In the genomic region with DNA sequence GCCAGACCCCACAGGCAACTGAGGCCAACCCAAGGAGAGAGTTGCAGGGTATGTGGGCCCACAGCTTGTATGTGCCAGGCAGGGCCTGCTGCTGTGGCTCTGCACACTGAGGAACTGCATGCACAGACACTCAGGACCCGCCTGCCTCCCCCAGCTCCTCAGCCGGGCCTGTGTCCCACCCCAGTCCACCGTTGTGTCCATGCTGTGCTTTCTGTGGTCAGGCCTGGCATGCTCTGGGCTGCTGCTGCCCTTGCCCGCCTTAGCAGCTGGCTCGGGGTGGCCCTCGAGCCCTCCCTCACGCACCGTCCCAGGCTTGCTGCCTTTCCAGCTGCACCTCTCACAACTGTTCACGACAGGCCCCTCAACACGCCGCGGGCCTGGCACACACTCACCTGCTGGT, we compare ENCODE assay signal across 12 cellular contexts. TPM values are rescaled to one million over a fixed set of nuclear protein-coding genes. Genes with fewer than 3 reads are reported as not detected.
DNase-seq lines count a peak whose midpoint lies in the region; ATAC-seq and TF ChIP-seq lines count a peak whose summit lies in the region.
"Had no signal": no experiment of that assay in that cellular context is flagged by ENCODE, and none has a peak within 500 bp of the region (broad histone marks: within the 10 kb centered on the region; RNA-seq: fewer than 3 reads in every experiment).

No MANE protein-coding gene starts in this region.

- CTCF ChIA-PET in CD4-positive, alpha-beta T cell (lab: Charles Lee) = interaction anchor here (0.7 to 1.0 kb wide), 2 partner anchors 24 to 132 kb away, joined by 3 read pairs; no protein-coding TSS in a partner anchor

- H3K27ac Mint-ChIP-seq in CD4-positive, alpha-beta T cell = peak overlapping the region; percentile 98

- TF ChIP-seq CTCF in CD4-positive, alpha-beta T cell (IDR thresholded peaks at IDR 0.05) = no peak
- TF ChIP-seq CTCF in sigmoid colon (IDR thresholded peaks at IDR 0.05) (no peak), prostate gland (IDR thresholded peaks at IDR 0.05) (no peak)

- H3K27ac ChIP-seq in CD4-positive, alpha-beta T cell (ENCODE audit: low read depth, low read length) = peak overlapping the region; percentile 81
- H3K27ac ChIP-seq in KOPT-K1 (ENCODE audit: low read depth, low read length, poor library complexity, severe bottlenecking) (peak overlapping the region; percentile 75), sigmoid colon (peak overlapping the region; percentile 94 to 99 (median 99)), prostate gland (no peak overlapping the region)
- H3K27ac ChIP-seq in effector memory CD4-positive, alpha-beta T cell (ENCODE audit: insufficient read depth, low read length, poor library complexity, severe bottlenecking) = peak overlapping the region; percentile 77

- H3K9me3 Mint-ChIP-seq in CD4-positive, alpha-beta T cell = no peaks in the 10 kb centered on the region

- POLR2A ChIA-PET in CD4-positive, alpha-beta T cell (lab: Charles Lee) = interaction anchor here (1.4 kb wide), 1 partner anchor 102 kb away, joined by 5 read pairs; no protein-coding TSS in a partner anchor

- H3K4me1 Mint-ChIP-seq in CD4-positive, alpha-beta T cell (ENCODE audit: low read depth) = peaks cover 90% of the 10 kb centered on the region

- peak overlapping the region; percentile 55 for H3K4me3 Mint-ChIP-seq in CD4-positive, alpha-beta T cell

- H3K36me3 ChIP-seq in KOPT-K1 (ENCODE audit: insufficient read depth, low read length) (no peaks in the 10 kb centered on the region), sigmoid colon (no peaks in the 10 kb centered on the region), prostate gland (no peaks in the 10 kb centered on the region)
- H3K36me3 ChIP-seq in effector memory CD4-positive, alpha-beta T cell (ENCODE audit: control insufficient read depth, insufficient read depth, low read length) = no peaks in the 10 kb centered on the region
- H3K36me3 ChIP-seq: colonic mucosa had no signal

- no peak for TF ChIP-seq EP300 in sigmoid colon (IDR thresholded peaks at IDR 0.05)

- no peaks in the 10 kb centered on the region for H3K9me3 ChIP-seq in CD4-positive, alpha-beta T cell (ENCODE audit: control insufficient read depth, low read length)
- no peaks in the 10 kb centered on the region for H3K9me3 ChIP-seq in KOPT-K1 (ENCODE audit: insufficient read depth, low read length, poor library complexity, severe bottlenecking)
- no peaks in the 10 kb centered on the region for H3K9me3 ChIP-seq in effector memory CD4-positive, alpha-beta T cell (ENCODE audit: control insufficient read depth, low read length)
- no peaks in the 10 kb centered on the region for H3K9me3 ChIP-seq in sigmoid colon
- H3K9me3 ChIP-seq in prostate gland = no peaks in the 10 kb centered on the region
- H3K9me3 ChIP-seq: colonic mucosa, HAP-1 had no signal

- ATAC-seq in CD4-positive, alpha-beta T cell (ENCODE audit: poor library complexity) = no peak

- H3K27me3 Mint-ChIP-seq in CD4-positive, alpha-beta T cell = no peaks in the 10 kb centered on the region

- no peak for DNase-seq in CD4-positive, alpha-beta T cell
- no peak for DNase-seq in effector memory CD4-positive, alpha-beta T cell
- DNase-seq in sigmoid colon (no peak), NCI-H2171 (lab: John Stamatoyannopoulos, UW) (no peak), prostate gland (ENCODE audit: low spot score) (no peak), SK-N-DZ (ENCODE audit: low spot score) (no peak), NCI-H748 (lab: John Stamatoyannopoulos, UW; ENCODE audit: unreplicated experiment) (no peak)
- DNase-seq: colonic mucosa, COR-L47, T1000 had no signal

- no peak overlapping the region for H3K4me3 ChIP-seq in effector memory CD4-positive, alpha-beta T cell (ENCODE audit: insufficient read depth, low read depth, low read length, poor library complexity, severe bottlenecking)
- H3K4me3 ChIP-seq in sigmoid colon (no peak overlapping the region), prostate gland (no peak overlapping the region)
- H3K4me3 ChIP-seq: colonic mucosa, HAP-1 had no signal

- peaks cover 55% of the 10 kb centered on the region for H3K36me3 Mint-ChIP-seq in CD4-positive, alpha-beta T cell (ENCODE audit: low read depth)

- 94 to 95% methylated on average over 12 of the region's 12 CpGs for WGBS in sigmoid colon, 2 donors
- 85% methylated on average over 12 of the region's 12 CpGs for WGBS in prostate gland

- intact Hi-C loops in CD4-positive, alpha-beta T cell (cut with DNase I, micrococcal nuclease) = loop anchor here in 1 of 2 experiments (5.0 kb wide), 1 partner anchor 133 kb away; no protein-coding TSS in a partner anchor
- intact Hi-C loops in sigmoid colon (cut with DNase I) = no loop called here
- intact Hi-C loops in prostate gland (cut with DNase I) = no loop called here

- no peaks in the 10 kb centered on the region for H3K27me3 ChIP-seq in CD4-positive, alpha-beta T cell (ENCODE audit: control insufficient read depth, insufficient read depth, low read length)
- H3K27me3 ChIP-seq in effector memory CD4-positive, alpha-beta T cell (replicated peaks; ENCODE audit: control insufficient read depth, insufficient read depth, low read length, poor library complexity, severe bottlenecking) = no peaks in the 10 kb centered on the region
- H3K27me3 ChIP-seq in sigmoid colon (no peaks in the 10 kb centered on the region), prostate gland (replicated peaks; ENCODE audit: insufficient read depth) (no peaks in the 10 kb centered on the region)
- H3K27me3 ChIP-seq: colonic mucosa had no signal

- no peak for TF ChIP-seq POLR2A in sigmoid colon (IDR thresholded peaks at IDR 0.05)
- TF ChIP-seq POLR2A in prostate gland (IDR thresholded peaks at IDR 0.05) = no peak

- peaks cover 56% of the 10 kb centered on the region for H3K4me1 ChIP-seq in effector memory CD4-positive, alpha-beta T cell (ENCODE audit: control insufficient read depth, insufficient read depth, low read length, poor library complexity, severe bottlenecking)
- peaks cover 0 to 90% (median 84%) of the 10 kb centered on the region in 4 donors for H3K4me1 ChIP-seq in sigmoid colon
- no peaks in the 10 kb centered on the region for H3K4me1 ChIP-seq in prostate gland (replicated peaks)
- H3K4me1 ChIP-seq: colonic mucosa had no signal

RNA-seq across cellular contexts. Expression of a gene that starts 4.1 kb away (rescaled TPM):
- total RNA-seq in CD4-positive, alpha-beta T cell = 100 to 1,000 TPM; 148 to 157 TPM
- total RNA-seq in sigmoid colon (100 to 1,000 TPM in 3 of 4 donors, 10 to 100 TPM in 1; 93.5 to 123 (median 113) TPM), prostate gland (10 to 100 TPM; 17.3 to 32.9 TPM)
- 10 to 100 TPM; 18.0 to 93.7 (median 66.8) TPM for polyA plus RNA-seq in sigmoid colon
- not detected in 2 replicates for polyA plus RNA-seq in SK-N-DZ (2014; cell fraction: cytosol; rRNA removed)
- polyA plus RNA-seq in SK-N-DZ (2014; cell fraction: nucleus; rRNA removed) = not detected in 2 replicates

Comparison
In these comparisons a context has a peak if more than half of its experiments do, and no peak if none do; other contexts are left out.
1. H3K27ac ChIP-seq: peak in CD4-positive, alpha-beta T cell (single experiment), KOPT-K1 (single experiment), effector memory CD4-positive, alpha-beta T cell (single experiment) and sigmoid colon (4 of 4); none in prostate gland (0 of 2).